ENCODE assay signal across 1 cellular context in the genomic region with DNA sequence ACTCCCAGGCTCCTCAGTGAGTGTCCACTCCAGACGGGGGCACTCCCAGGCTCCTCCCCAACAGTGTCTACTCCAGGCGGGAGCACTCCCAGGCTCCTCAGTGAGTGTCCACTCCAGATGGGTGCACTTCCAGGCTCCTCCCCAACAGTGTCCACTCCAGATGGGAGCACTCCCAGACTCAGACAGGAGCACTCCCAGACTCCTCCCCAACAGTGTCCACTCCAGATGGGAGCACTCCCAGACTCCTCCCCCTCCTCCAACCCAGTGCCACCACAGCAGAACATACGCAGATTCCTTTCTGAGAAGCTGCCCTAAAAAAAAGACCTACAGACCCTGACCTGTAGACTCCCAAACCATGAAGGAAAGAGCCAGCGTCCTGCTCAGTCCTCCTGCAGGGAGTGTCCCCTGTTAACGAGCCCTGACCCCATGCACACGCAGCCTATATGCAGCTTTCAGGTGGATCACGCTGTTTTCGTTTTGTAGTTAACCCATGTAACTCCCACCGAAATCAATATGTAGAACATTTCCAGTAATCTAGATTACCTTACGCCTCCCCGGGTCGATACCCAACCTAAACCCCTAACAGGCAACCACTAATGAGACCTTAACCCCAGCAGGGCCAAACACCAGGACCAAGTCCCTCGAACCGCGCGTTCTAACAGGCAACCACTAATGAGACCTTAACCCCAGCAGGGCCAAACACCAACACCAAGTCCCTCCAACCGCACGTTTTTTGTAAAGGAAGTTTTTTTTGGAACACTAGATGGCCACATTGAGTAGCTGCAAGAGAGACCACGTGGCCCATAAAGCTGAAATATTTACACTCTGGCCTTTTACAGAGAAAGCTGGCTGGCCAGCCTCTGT.
TF ChIP-seq lines count a peak whose summit lies in the region.

No MANE protein-coding gene starts in this region.

TF ChIP-seq in GM12878, 131 proteins besides CTCF, POLR2A, EP300 and RAD21 (continued from another document and continues in another):
- TF ChIP-seq ZBTB11 (CRISPR knock-in tag; IDR thresholded peaks at IDR 0.05) (no peak), TBL1XR1 (IDR thresholded peaks at IDR 0.05; ENCODE audit: low read depth, low read length) (no peak), MYC (IDR thresholded peaks at IDR 0.05; ENCODE audit: insufficient read depth, insufficient read length, insufficient replicate concordance, low read length, severe bottlenecking) (no peak), SP1 (IDR thresholded peaks at IDR 0.05; ENCODE audit: low read depth, low read length) (no peak), HDGF (IDR thresholded peaks at IDR 0.05) (no peak), NBN (IDR thresholded peaks at IDR 0.05) (peak; percentile 19; the same call in 1 of the 2 replicates), ATF2 (IDR thresholded peaks at IDR 0.05; ENCODE audit: low read length) (no peak), HDAC2 (IDR thresholded peaks at IDR 0.05) (no peak), E4F1 (IDR thresholded peaks at IDR 0.05; ENCODE audit: borderline replicate concordance, partially characterized antibody) (no peak), PML (IDR thresholded peaks at IDR 0.05; ENCODE audit: low read length) (no peak), JUND (IDR thresholded peaks at IDR 0.05; ENCODE audit: low read depth, low read length) (no peak), TCF7 (IDR thresholded peaks at IDR 0.05; ENCODE audit: borderline replicate concordance) (no peak), CREM (IDR thresholded peaks at IDR 0.05; ENCODE audit: low read depth) (no peak), CHD4 (IDR thresholded peaks at IDR 0.05) (no peak), IRF4 (IDR thresholded peaks at IDR 0.05; ENCODE audit: low read depth, low read length) (no peak), CEBPB (IDR thresholded peaks at IDR 0.05; ENCODE audit: borderline replicate concordance in 1 of 2, low read depth in 2 of 2, low read length in 2 of 2) (no peak), SUZ12 (IDR thresholded peaks at IDR 0.05; ENCODE audit: unreplicated experiment) (no peak), BHLHE40 (IDR thresholded peaks at IDR 0.05; ENCODE audit: borderline replicate concordance in 1 of 2, low read depth in 2 of 2, low read length in 1 of 2) (peak; percentile 61 to 75; a peak in 1 of 4 replicates), ZNF217 (IDR thresholded peaks at IDR 0.05) (no peak), RUNX3 (IDR thresholded peaks at IDR 0.05; ENCODE audit: low read length) (peak; percentile 67), NFYA (IDR thresholded peaks at IDR 0.05; ENCODE audit: borderline replicate concordance, low read depth, low read length) (no peak), MYB (IDR thresholded peaks at IDR 0.05; ENCODE audit: borderline replicate concordance, low read depth, low read length) (no peak), ZSCAN29 (IDR thresholded peaks at IDR 0.05) (no peak), RELA (IDR thresholded peaks at IDR 0.05; ENCODE audit: borderline replicate concordance, partially characterized antibody) (no peak), FOS (IDR thresholded peaks at IDR 0.05; ENCODE audit: borderline replicate concordance, extremely low read depth, insufficient read length) (no peak), GATAD2B (conservative IDR thresholded peaks at IDR 0.05; ENCODE audit: low read depth) (no peak), SREBF1 (IDR thresholded peaks at IDR 0.05; ENCODE audit: low read length) (no peak), CBX3 (IDR thresholded peaks at IDR 0.05; ENCODE audit: borderline replicate concordance, low read depth) (no peak), MXI1 (IDR thresholded peaks at IDR 0.05; ENCODE audit: low read depth, low read length) (peak; percentile 58; the same call in 1 of the 2 replicates), ZNF274 (IDR thresholded peaks at IDR 0.05; ENCODE audit: insufficient read depth, insufficient read length) (no peak), BACH1 (IDR thresholded peaks at IDR 0.05; ENCODE audit: borderline replicate concordance) (no peak)
- TF ChIP-seq, protein P1, sequence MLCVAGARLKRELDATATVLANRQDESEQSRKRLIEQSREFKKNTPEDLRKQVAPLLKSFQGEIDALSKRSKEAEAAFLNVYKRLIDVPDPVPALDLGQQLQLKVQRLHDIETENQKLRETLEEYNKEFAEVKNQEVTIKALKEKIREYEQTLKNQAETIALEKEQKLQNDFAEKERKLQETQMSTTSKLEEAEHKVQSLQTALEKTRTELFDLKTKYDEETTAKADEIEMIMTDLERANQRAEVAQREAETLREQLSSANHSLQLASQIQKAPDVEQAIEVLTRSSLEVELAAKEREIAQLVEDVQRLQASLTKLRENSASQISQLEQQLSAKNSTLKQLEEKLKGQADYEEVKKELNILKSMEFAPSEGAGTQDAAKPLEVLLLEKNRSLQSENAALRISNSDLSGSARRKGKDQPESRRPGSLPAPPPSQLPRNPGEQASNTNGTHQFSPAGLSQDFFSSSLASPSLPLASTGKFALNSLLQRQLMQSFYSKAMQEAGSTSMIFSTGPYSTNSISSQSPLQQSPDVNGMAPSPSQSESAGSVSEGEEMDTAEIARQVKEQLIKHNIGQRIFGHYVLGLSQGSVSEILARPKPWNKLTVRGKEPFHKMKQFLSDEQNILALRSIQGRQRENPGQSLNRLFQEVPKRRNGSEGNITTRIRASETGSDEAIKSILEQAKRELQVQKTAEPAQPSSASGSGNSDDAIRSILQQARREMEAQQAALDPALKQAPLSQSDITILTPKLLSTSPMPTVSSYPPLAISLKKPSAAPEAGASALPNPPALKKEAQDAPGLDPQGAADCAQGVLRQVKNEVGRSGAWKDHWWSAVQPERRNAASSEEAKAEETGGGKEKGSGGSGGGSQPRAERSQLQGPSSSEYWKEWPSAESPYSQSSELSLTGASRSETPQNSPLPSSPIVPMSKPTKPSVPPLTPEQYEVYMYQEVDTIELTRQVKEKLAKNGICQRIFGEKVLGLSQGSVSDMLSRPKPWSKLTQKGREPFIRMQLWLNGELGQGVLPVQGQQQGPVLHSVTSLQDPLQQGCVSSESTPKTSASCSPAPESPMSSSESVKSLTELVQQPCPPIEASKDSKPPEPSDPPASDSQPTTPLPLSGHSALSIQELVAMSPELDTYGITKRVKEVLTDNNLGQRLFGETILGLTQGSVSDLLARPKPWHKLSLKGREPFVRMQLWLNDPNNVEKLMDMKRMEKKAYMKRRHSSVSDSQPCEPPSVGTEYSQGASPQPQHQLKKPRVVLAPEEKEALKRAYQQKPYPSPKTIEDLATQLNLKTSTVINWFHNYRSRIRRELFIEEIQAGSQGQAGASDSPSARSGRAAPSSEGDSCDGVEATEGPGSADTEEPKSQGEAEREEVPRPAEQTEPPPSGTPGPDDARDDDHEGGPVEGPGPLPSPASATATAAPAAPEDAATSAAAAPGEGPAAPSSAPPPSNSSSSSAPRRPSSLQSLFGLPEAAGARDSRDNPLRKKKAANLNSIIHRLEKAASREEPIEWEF (IDR thresholded peaks at IDR 0.05; ENCODE audit: insufficient replicate concordance, low read depth, low read length): no peak
- TF ChIP-seq, protein P2, sequence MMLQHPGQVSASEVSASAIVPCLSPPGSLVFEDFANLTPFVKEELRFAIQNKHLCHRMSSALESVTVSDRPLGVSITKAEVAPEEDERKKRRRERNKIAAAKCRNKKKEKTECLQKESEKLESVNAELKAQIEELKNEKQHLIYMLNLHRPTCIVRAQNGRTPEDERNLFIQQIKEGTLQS (IDR thresholded peaks at IDR 0.05; ENCODE audit: borderline replicate concordance, extremely low read depth, low read depth, low read length): peak; percentile 81; the same call in 1 of the 2 replicates
- TF ChIP-seq, protein P3, sequence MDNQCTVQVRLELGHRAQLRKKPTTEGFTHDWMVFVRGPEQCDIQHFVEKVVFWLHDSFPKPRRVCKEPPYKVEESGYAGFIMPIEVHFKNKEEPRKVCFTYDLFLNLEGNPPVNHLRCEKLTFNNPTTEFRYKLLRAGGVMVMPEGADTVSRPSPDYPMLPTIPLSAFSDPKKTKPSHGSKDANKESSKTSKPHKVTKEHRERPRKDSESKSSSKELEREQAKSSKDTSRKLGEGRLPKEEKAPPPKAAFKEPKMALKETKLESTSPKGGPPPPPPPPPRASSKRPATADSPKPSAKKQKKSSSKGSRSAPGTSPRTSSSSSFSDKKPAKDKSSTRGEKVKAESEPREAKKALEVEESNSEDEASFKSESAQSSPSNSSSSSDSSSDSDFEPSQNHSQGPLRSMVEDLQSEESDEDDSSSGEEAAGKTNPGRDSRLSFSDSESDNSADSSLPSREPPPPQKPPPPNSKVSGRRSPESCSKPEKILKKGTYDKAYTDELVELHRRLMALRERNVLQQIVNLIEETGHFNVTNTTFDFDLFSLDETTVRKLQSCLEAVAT (IDR thresholded peaks at IDR 0.05): 0 out of 2 replicates have a peak, but pooled peaks have one; percentile 21
- TF ChIP-seq, protein P4, sequence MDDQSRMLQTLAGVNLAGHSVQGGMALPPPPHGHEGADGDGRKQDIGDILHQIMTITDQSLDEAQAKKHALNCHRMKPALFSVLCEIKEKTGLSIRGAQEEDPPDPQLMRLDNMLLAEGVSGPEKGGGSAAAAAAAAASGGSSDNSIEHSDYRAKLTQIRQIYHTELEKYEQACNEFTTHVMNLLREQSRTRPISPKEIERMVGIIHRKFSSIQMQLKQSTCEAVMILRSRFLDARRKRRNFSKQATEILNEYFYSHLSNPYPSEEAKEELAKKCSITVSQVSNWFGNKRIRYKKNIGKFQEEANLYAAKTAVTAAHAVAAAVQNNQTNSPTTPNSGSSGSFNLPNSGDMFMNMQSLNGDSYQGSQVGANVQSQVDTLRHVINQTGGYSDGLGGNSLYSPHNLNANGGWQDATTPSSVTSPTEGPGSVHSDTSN (IDR thresholded peaks at IDR 0.05; ENCODE audit: insufficient replicate concordance, low read depth, low read length): no peak
- TF ChIP-seq, protein P5, sequence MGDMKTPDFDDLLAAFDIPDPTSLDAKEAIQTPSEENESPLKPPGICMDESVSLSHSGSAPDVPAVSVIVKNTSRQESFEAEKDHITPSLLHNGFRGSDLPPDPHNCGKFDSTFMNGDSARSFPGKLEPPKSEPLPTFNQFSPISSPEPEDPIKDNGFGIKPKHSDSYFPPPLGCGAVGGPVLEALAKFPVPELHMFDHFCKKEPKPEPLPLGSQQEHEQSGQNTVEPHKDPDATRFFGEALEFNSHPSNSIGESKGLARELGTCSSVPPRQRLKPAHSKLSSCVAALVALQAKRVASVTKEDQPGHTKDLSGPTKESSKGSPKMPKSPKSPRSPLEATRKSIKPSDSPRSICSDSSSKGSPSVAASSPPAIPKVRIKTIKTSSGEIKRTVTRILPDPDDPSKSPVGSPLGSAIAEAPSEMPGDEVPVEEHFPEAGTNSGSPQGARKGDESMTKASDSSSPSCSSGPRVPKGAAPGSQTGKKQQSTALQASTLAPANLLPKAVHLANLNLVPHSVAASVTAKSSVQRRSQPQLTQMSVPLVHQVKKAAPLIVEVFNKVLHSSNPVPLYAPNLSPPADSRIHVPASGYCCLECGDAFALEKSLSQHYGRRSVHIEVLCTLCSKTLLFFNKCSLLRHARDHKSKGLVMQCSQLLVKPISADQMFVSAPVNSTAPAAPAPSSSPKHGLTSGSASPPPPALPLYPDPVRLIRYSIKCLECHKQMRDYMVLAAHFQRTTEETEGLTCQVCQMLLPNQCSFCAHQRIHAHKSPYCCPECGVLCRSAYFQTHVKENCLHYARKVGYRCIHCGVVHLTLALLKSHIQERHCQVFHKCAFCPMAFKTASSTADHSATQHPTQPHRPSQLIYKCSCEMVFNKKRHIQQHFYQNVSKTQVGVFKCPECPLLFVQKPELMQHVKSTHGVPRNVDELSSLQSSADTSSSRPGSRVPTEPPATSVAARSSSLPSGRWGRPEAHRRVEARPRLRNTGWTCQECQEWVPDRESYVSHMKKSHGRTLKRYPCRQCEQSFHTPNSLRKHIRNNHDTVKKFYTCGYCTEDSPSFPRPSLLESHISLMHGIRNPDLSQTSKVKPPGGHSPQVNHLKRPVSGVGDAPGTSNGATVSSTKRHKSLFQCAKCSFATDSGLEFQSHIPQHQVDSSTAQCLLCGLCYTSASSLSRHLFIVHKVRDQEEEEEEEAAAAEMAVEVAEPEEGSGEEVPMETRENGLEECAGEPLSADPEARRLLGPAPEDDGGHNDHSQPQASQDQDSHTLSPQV (IDR thresholded peaks at IDR 0.05): no peak
